ENCODE assay signal across 22 cellular contexts in genomic region chr5:3376611-3377010, GRCh38.
"Had no signal": no experiment of that assay in that cellular context is flagged by ENCODE, and none has a peak within 500 bp of the region (broad histone marks: within the 10 kb centered on the region; RNA-seq: fewer than 3 reads in every experiment).

No MANE protein-coding gene starts in this region.

- ATAC-seq: Panc1, PC-3, SK-N-SH treated with all-trans-retinoic acid at 6 μM for 48 hours had no signal

- H3K36me3 ChIP-seq: MG63, SJCRH30 had no signal

- H3K27ac ChIP-seq: RWPE1, SJCRH30 had no signal

- H3K9me3 ChIP-seq: SJCRH30 had no signal

- H3K27me3 ChIP-seq: MG63, SJCRH30 had no signal

- H3K4me3 ChIP-seq: MG63, SJCRH30 had no signal

- DNase-seq: IMR-90, Karpas-422, KG1, MG63, NCI-H1092, NCI-H1105 treated with DMSO at 0.1 percent for 48 hours, NCI-H1417 treated with DMSO at 0.1 percent for 48 hours, NCI-H146, NCI-H1694 treated with DMSO at 0.1 percent for 48 hours, NCI-H1930, NCI-H2081, NCI-H2107, NCI-H2227 treated with DMSO at 0.1 percent for 48 hours, NCI-H524, NCI-H69, NCI-H774, PC-3, SHP77 treated with DMSO at 0.1 percent for 48 hours, SJCRH30 had no signal

- H3K4me1 ChIP-seq: SJCRH30 had no signal
